Comparison of ENCODE assay signal across 9 cellular contexts in genomic region chr5:80399553-80400239, GRCh38. TPM values are rescaled to one million over a fixed set of nuclear protein-coding genes. Genes with fewer than 3 reads are reported as not detected.
DNase-seq lines count a peak whose midpoint lies in the region; ATAC-seq and TF ChIP-seq lines count a peak whose summit lies in the region.
"Had no signal": no experiment of that assay in that cellular context is flagged by ENCODE, and none has a peak within 500 bp of the region (broad histone marks: within the 10 kb centered on the region; RNA-seq: fewer than 3 reads in every experiment).

No MANE protein-coding gene starts in this region.

- DNase-seq in AML-193 (lab: John Stamatoyannopoulos, UW), result peak; percentile 85 to 88
- no peak for DNase-seq in activated B cell treated with CpG ODN at 0.5 μM for 24 hours
- DNase-seq in HAP-1 (ENCODE audit: low spot score in 2 of 2), result no peak
- no peak for DNase-seq in NCI-H748 treated with DMSO at 0.1 percent for 48 hours (lab: John Stamatoyannopoulos, UW)
- no peak for DNase-seq in stimulated activated CD4-positive, alpha-beta T cell treated with anti-CD3 and anti-CD28 coated beads, Interleukin-2, amount 100 ng/mL, for 24 hours

- peak overlapping the region; percentile 55 for H2AFZ ChIP-seq in neuron (ENCODE audit: low read depth, low read length)

- H3K4me3 Mint-ChIP-seq in activated B cell treated with CpG ODN at 0.5 μM for 24 hours, result peak overlapping the region; percentile 15

- H3K36me3 ChIP-seq in neuron (ENCODE audit: insufficient read depth, low read length) (no peaks in the 10 kb centered on the region), HAP-1 (replicated peaks) (no peaks in the 10 kb centered on the region)

- peak overlapping the region; percentile 59 for H3K27ac Mint-ChIP-seq in activated B cell treated with CpG ODN at 0.5 μM for 24 hours

- H3K4me1 Mint-ChIP-seq in activated B cell treated with CpG ODN at 0.5 μM for 24 hours, result peaks cover 15% of the 10 kb centered on the region

- H3K4me1 ChIP-seq in neuron (ENCODE audit: insufficient read depth, low read length) (no peaks in the 10 kb centered on the region), HAP-1 (no peaks in the 10 kb centered on the region)
- H3K4me1 ChIP-seq: body of pancreas had no signal

- POLR2A ChIA-PET in activated B cell treated with CpG ODN at 0.5 μM for 24 hours (lab: Charles Lee), result interaction anchor here (0.6 to 1.0 kb wide), 4 partner anchors 8 to 255 kb away, joined by 3 to 8 read pairs (median 6); partner anchors contain the start of genes DHFR, MSH3, SERINC5 and ZFYVE16

- H3K36me3 Mint-ChIP-seq in activated B cell treated with CpG ODN at 0.5 μM for 24 hours (ENCODE audit: low read depth), result peaks cover 3% of the 10 kb centered on the region

- H3K27me3 ChIP-seq in neuron (ENCODE audit: insufficient read depth, low read length), result no peaks in the 10 kb centered on the region
- no peaks in the 10 kb centered on the region for H3K27me3 ChIP-seq in HAP-1 (ENCODE audit: low read depth)
- H3K27me3 ChIP-seq: body of pancreas had no signal

- in situ Hi-C loops in HAP-1 (cut with MboI; ENCODE audit: low sequenced_read_pairs), result no loop called here

- H3K4me3 ChIP-seq in neuron (ENCODE audit: low read length) (no peak overlapping the region), HAP-1 (no peak overlapping the region)
- H3K4me3 ChIP-seq: body of pancreas had no signal

- CTCF ChIA-PET in activated B cell treated with CpG ODN at 0.5 μM for 24 hours (lab: Charles Lee), result no interaction called here

- no peak for TF ChIP-seq CTCF in activated B cell treated with CpG ODN at 0.5 μM for 24 hours (IDR thresholded peaks at IDR 0.05)

- ATAC-seq in GM19351 (IDR thresholded peaks at IDR 0.05; ENCODE audit: unreplicated experiment) (peak; percentile 84), HG03432 (IDR thresholded peaks at IDR 0.05; ENCODE audit: unreplicated experiment) (peak; percentile 84), activated B cell treated with CpG ODN at 0.5 μM for 24 hours (ENCODE audit: low read depth) (peak; percentile 96)
- ATAC-seq: body of pancreas had no signal

- H3K9me3 ChIP-seq in neuron (ENCODE audit: low read length), result no peaks in the 10 kb centered on the region
- no peaks in the 10 kb centered on the region for H3K9me3 ChIP-seq in HAP-1
- H3K9me3 ChIP-seq: body of pancreas had no signal

- no peaks in the 10 kb centered on the region for H3K27me3 Mint-ChIP-seq in activated B cell treated with CpG ODN at 0.5 μM for 24 hours

- intact Hi-C loops in activated B cell treated with CpG ODN at 0.5 μM for 24 hours (cut with micrococcal nuclease), result loop anchor here (1.0 to 10.0 kb wide), 3 partner anchors 8 to 1415 kb away; partner anchors contain the start of genes ARSB and SSBP2

- H3K9me3 Mint-ChIP-seq in activated B cell treated with CpG ODN at 0.5 μM for 24 hours, result peaks cover 4% of the 10 kb centered on the region

RNA-seq across cellular contexts. Expression of gene ZFYVE16, which starts 8.2 kb away (rescaled TPM):
- total RNA-seq in activated B cell treated with CpG ODN at 0.5 μM for 24 hours, result 19.8 and 21.1 TPM in 2 replicates

Comparison
In these comparisons a context has a peak if more than half of its experiments do, and no peak if none do; other contexts are left out.
1. DNase-seq: peak in AML-193 (2 of 2); none in activated B cell treated with CpG ODN at 0.5 μM for 24 hours (single experiment), HAP-1 (0 of 2), NCI-H748 treated with DMSO at 0.1 percent for 48 hours (single experiment) and stimulated activated CD4-positive, alpha-beta T cell treated with anti-CD3 and anti-CD28 coated beads, Interleukin-2, amount 100 ng/mL, for 24 hours (0 of 2).
2. Peak in every context shown above with its lines, with median percentiles within 50 percentile points of each other: ATAC-seq.